8 cellular contexts compared by ENCODE assay signal in genomic region chr11:110447897-110448522, GRCh38. TPM values are rescaled to one million over a fixed set of nuclear protein-coding genes. Genes with fewer than 3 reads are reported as not detected.
A peak's percentile ranks its signal among the peaks of the same experiment; 100 is the strongest.
DNase-seq lines count a peak whose midpoint lies in the region; ATAC-seq and TF ChIP-seq lines count a peak whose summit lies in the region.

No MANE protein-coding gene starts in this region.

- H3K79me2 ChIP-seq in mammary epithelial cell (ENCODE audit: insufficient read depth, low read length) (peaks cover 11% of the 10 kb centered on the region), neural cell (replicated peaks; ENCODE audit: insufficient read depth, low read length) (peaks cover 6% of the 10 kb centered on the region)

- TF ChIP-seq RAD21 in IMR-90 (IDR thresholded peaks at IDR 0.05; ENCODE audit: low read length): peak; percentile 42; the same call in 1 of the 2 replicates
- TF ChIP-seq RAD21 in neural cell (conservative IDR thresholded peaks at IDR 0.05): peak; percentile 79

- DNase-seq in DMS79 (lab: John Stamatoyannopoulos, UW) (peak; percentile 34), IMR-90 (no peak), mammary epithelial cell (peak; percentile 21), left colon (no peak), retina (no peak)
- DNase-seq in activated T-cell treated with anti-CD3 and anti-CD28 coated beads, Interleukin-2, amount 50 U/mL, for 48 hours: no peak
- DNase-seq in activated T-cell treated with anti-CD3 and anti-CD28 coated beads, Interleukin-2, amount 50 U/mL, for 24 hours: no peak

- peaks cover 6% of the 10 kb centered on the region for H3K9me1 ChIP-seq in IMR-90 (ENCODE audit: insufficient read depth, low read length)

- H3K9me3 ChIP-seq in IMR-90 (ENCODE audit: control insufficient read depth, insufficient read depth, low read length) (no peaks in the 10 kb centered on the region), mammary epithelial cell (replicated peaks; ENCODE audit: insufficient read depth, low read length) (no peaks in the 10 kb centered on the region), neural cell (ENCODE audit: low read length) (no peaks in the 10 kb centered on the region)

- intact Hi-C loops in IMR-90 (cut with micrococcal nuclease): no loop called here
- intact Hi-C loops in mammary epithelial cell (cut with micrococcal nuclease): loop anchor here (1.0 kb wide), 1 partner anchor 782 kb away; no protein-coding TSS in a partner anchor
- intact Hi-C loops in left colon (cut with DNase I, micrococcal nuclease): no loop called here

- H3K36me3 ChIP-seq in IMR-90 (ENCODE audit: control insufficient read depth, insufficient read depth, low read length): peaks cover 1% of the 10 kb centered on the region; the same call in 1 of the 2 replicates
- peaks cover 4% of the 10 kb centered on the region for H3K36me3 ChIP-seq in mammary epithelial cell (ENCODE audit: insufficient read depth, low read length)
- no peaks in the 10 kb centered on the region for H3K36me3 ChIP-seq in neural cell (ENCODE audit: insufficient read depth, low read length)

- no peak overlapping the region for H3K14ac ChIP-seq in IMR-90 (replicated peaks; ENCODE audit: low read depth, low read length)

- no peak overlapping the region for H2AFZ ChIP-seq in IMR-90 (replicated peaks; ENCODE audit: low read length, poor library complexity)
- H2AFZ ChIP-seq in mammary epithelial cell (ENCODE audit: low read depth, low read length): no peak overlapping the region
- H2AFZ ChIP-seq in neural cell (ENCODE audit: low read depth, low read length): no peak overlapping the region

- H3K36me3 Mint-ChIP-seq in activated T-cell treated with anti-CD3 and anti-CD28 coated beads, Interleukin-2, amount 50 U/mL, for 24 hours (ENCODE audit: low read depth): peaks cover 51% of the 10 kb centered on the region

- TF ChIP-seq POLR2A in IMR-90 (IDR thresholded peaks at IDR 0.05; ENCODE audit: low read depth, low read length): no peak

- ATAC-seq in IMR-90 (ENCODE audit: low read depth): no peak
- ATAC-seq in left colon: no peak

- CTCF ChIA-PET in IMR-90 (lab: Yijun Ruan, JAX) (no interaction called here), mammary epithelial cell (lab: Charles Lee; ENCODE audit: low non-redundant PET) (no interaction called here)

- no peak overlapping the region for H3K23ac ChIP-seq in IMR-90 (ENCODE audit: low read depth, low read length)

- no peak overlapping the region for H3K4ac ChIP-seq in IMR-90 (ENCODE audit: low read depth, low read length)

- H3K27ac ChIP-seq in IMR-90 (ENCODE audit: insufficient read depth, low read length) (no peak overlapping the region), mammary epithelial cell (ENCODE audit: insufficient read depth, low read depth, low read length) (no peak overlapping the region), neural cell (ENCODE audit: low read length) (no peak overlapping the region)

- H3K56ac ChIP-seq in IMR-90 (ENCODE audit: extremely low read depth, insufficient read depth, low read length): no peak overlapping the region

- H3K27me3 Mint-ChIP-seq in activated T-cell treated with anti-CD3 and anti-CD28 coated beads, Interleukin-2, amount 50 U/mL, for 24 hours: no peaks in the 10 kb centered on the region

- in situ Hi-C loops in IMR-90 (cut with MboI; ENCODE audit: low sequenced_read_pairs) (no loop called here), mammary epithelial cell (cut with MboI; ENCODE audit: low sequenced_read_pairs in 2 of 2) (loop anchor here (5.0 to 10.0 kb wide), 2 partner anchors 784 to 787 kb away; no protein-coding TSS in a partner anchor)

- no peak overlapping the region for H2AK5ac ChIP-seq in IMR-90 (ENCODE audit: low read depth, low read length)

- H3K27me3 ChIP-seq in IMR-90 (ENCODE audit: control insufficient read depth, insufficient read depth, low read length) (no peaks in the 10 kb centered on the region), mammary epithelial cell (ENCODE audit: insufficient read depth, low read length) (no peaks in the 10 kb centered on the region), neural cell (ENCODE audit: insufficient read depth, low read depth, low read length) (no peaks in the 10 kb centered on the region)

- H3K4me2 ChIP-seq in IMR-90 (ENCODE audit: low read depth, low read length): no peak overlapping the region
- H3K4me2 ChIP-seq in mammary epithelial cell (ENCODE audit: insufficient read depth, low read depth, low read length): no peak overlapping the region
- no peak overlapping the region for H3K4me2 ChIP-seq in neural cell (ENCODE audit: low read length)

- H3K4me3 Mint-ChIP-seq in activated T-cell treated with anti-CD3 and anti-CD28 coated beads, Interleukin-2, amount 50 U/mL, for 24 hours: no peak overlapping the region

- H2BK120ac ChIP-seq in IMR-90 (ENCODE audit: low read depth, low read length): no peak overlapping the region

- dilution Hi-C loops in IMR-90 (cut with HindIII; ENCODE audit: low sequenced_read_pairs, unreplicated experiment) (no loop called here), mammary epithelial cell (cut with HindIII; ENCODE audit: low sequenced_read_pairs) (no loop called here)

- H4K8ac ChIP-seq in IMR-90 (ENCODE audit: low read depth in 2 of 2, low read length in 2 of 2): no peak overlapping the region

- peaks cover 0 to 30% of the 10 kb centered on the region in 2 experiments; a peak in 3 of 4 replicates for H3K79me1 ChIP-seq in IMR-90 (ENCODE audit: low read depth in 1 of 2, low read length in 2 of 2)

- no peak overlapping the region for H4K91ac ChIP-seq in IMR-90 (ENCODE audit: insufficient read depth, low read depth, low read length)

- no peak overlapping the region for H3K18ac ChIP-seq in IMR-90 (ENCODE audit: low read depth, low read length)

- no peak overlapping the region for H2BK5ac ChIP-seq in IMR-90 (ENCODE audit: low read depth, low read length, poor library complexity, severe bottlenecking)

- no peak overlapping the region for H2BK15ac ChIP-seq in IMR-90 (ENCODE audit: low read depth, low read length)

- H3K9ac ChIP-seq in IMR-90 (ENCODE audit: low read depth, low read length): no peak overlapping the region
- H3K9ac ChIP-seq in mammary epithelial cell (ENCODE audit: insufficient read depth, low read length): no peak overlapping the region
- no peak overlapping the region for H3K9ac ChIP-seq in neural cell (ENCODE audit: low read length)

- H4K20me1 ChIP-seq in IMR-90 (ENCODE audit: insufficient read depth, low read length): peaks cover 3% of the 10 kb centered on the region; the same call in 1 of the 2 replicates
- H4K20me1 ChIP-seq in mammary epithelial cell (ENCODE audit: insufficient read depth, low read length): no peaks in the 10 kb centered on the region
- H4K20me1 ChIP-seq in neural cell (ENCODE audit: insufficient read depth): no peaks in the 10 kb centered on the region

- no peak for TF ChIP-seq EP300 in neural cell (conservative IDR thresholded peaks at IDR 0.05; ENCODE audit: poor library complexity, severe bottlenecking)

- no peak overlapping the region for H2BK20ac ChIP-seq in IMR-90 (ENCODE audit: low read depth, low read length)

- peaks cover 29% of the 10 kb centered on the region for H3K4me1 Mint-ChIP-seq in activated T-cell treated with anti-CD3 and anti-CD28 coated beads, Interleukin-2, amount 50 U/mL, for 24 hours (ENCODE audit: low read depth)

- WGBS in IMR-90 (ENCODE audit: extremely low coverage in 2 of 2, insufficient read length in 1 of 2), 2 experiments: no CpG with 5 or more reads among the region's 5 CpGs
- 25% methylated on average over 5 of the region's 5 CpGs for WGBS in mammary epithelial cell (ENCODE audit: low coverage, missing lambda C conversion rate)

- no peaks in the 10 kb centered on the region for H3K9me3 Mint-ChIP-seq in activated T-cell treated with anti-CD3 and anti-CD28 coated beads, Interleukin-2, amount 50 U/mL, for 24 hours

- POLR2A ChIA-PET in IMR-90 (lab: Charles Lee; ENCODE audit: unreplicated experiment): no interaction called here

- peak; percentile 32 for TF ChIP-seq CTCF in IMR-90 (conservative IDR thresholded peaks at IDR 0.05; ENCODE audit: low read depth, low read length)
- peak; percentile 57 to 60 for TF ChIP-seq CTCF in mammary epithelial cell (conservative IDR thresholded peaks at IDR 0.05 in 1 of 2, IDR thresholded peaks at IDR 0.05 in 1 of 2; ENCODE audit: extremely low read depth in 1 of 2, insufficient read depth in 1 of 2, low read depth in 1 of 2, low read length in 2 of 2)
- TF ChIP-seq CTCF in neural cell (IDR thresholded peaks at IDR 0.05; ENCODE audit: poor library complexity, severe bottlenecking): peak; percentile 73

- no peaks in the 10 kb centered on the region for H3K9me2 ChIP-seq in neural cell (ENCODE audit: insufficient read depth, low read length)

- H4K5ac ChIP-seq in IMR-90 (ENCODE audit: low read depth, low read length): no peak overlapping the region

- no peak overlapping the region for H3K27ac Mint-ChIP-seq in activated T-cell treated with anti-CD3 and anti-CD28 coated beads, Interleukin-2, amount 50 U/mL, for 24 hours

- H3K4me3 ChIP-seq in IMR-90 (ENCODE audit: insufficient read depth, low read depth, low read length) (no peak overlapping the region), mammary epithelial cell (replicated peaks in 1 of 3; ENCODE audit: insufficient read depth in 1 of 3, low read depth in 2 of 3, low read length in 3 of 3) (no peak overlapping the region), neural cell (ENCODE audit: low read length) (no peak overlapping the region)

- no peaks in the 10 kb centered on the region for H3F3A ChIP-seq in neural cell (ENCODE audit: insufficient read depth, low read length, poor library complexity, severe bottlenecking)

- no peaks in the 10 kb centered on the region for H3K4me1 ChIP-seq in IMR-90 (ENCODE audit: control insufficient read depth, insufficient read depth, low read length)
- H3K4me1 ChIP-seq in mammary epithelial cell (ENCODE audit: insufficient read depth, low read length): no peaks in the 10 kb centered on the region

- H2AK9ac ChIP-seq in IMR-90 (replicated peaks; ENCODE audit: low read depth, low read length, poor library complexity): no peak overlapping the region

- BruUV-seq in IMR-90 (replicated peaks; lab: Mats Ljungman, UMichigan) (no TSS peak), mammary epithelial cell (replicated peaks; lab: Mats Ljungman, UMichigan) (no TSS peak)

TF ChIP-seq in IMR-90, 13 proteins besides CTCF, POLR2A, EP300 and RAD21:
- TF ChIP-seq CEBPB (IDR thresholded peaks at IDR 0.05; ENCODE audit: low read depth, low read length) (peak; percentile 43; the same call in 1 of the 2 replicates), MAZ (IDR thresholded peaks at IDR 0.05; ENCODE audit: borderline replicate concordance, low read depth, low read length) (no peak)

TF ChIP-seq in neural cell, 6 proteins besides CTCF, POLR2A, EP300 and RAD21 (continues in another document):
- no peak for TF ChIP-seq MXI1 (conservative IDR thresholded peaks at IDR 0.05; ENCODE audit: poor library complexity, severe bottlenecking)

RNA-seq across cellular contexts. Expression of gene FDX1, which starts 18.3 kb away (rescaled TPM):
- total RNA-seq in IMR-90 (2012; rRNA removed) (4.3 and 10.6 TPM in 2 replicates), mammary epithelial cell (10 to 100 TPM in 1 of 2 donors, 1 to 10 TPM in 1; 8.0 to 13.3 TPM), left colon (10 to 100 TPM; 22.6 to 24.0 TPM)
- polyA plus RNA-seq in IMR-90 (2012; rRNA removed) (4.8 and 5.1 TPM in 2 replicates), mammary epithelial cell (6.8 TPM), neural cell (13.9 and 14.3 TPM in 2 replicates)
- polyA plus RNA-seq in IMR-90 (2012; cell fraction: cytosol; rRNA removed): 2.9 and 5.3 TPM in 2 replicates
- 2.0 and 2.1 TPM in 2 replicates for polyA plus RNA-seq in IMR-90 (2012; cell fraction: nucleus; rRNA removed; ENCODE audit: low replicate concordance)
- polyA minus RNA-seq in mammary epithelial cell (0.26 TPM), neural cell (14.1 and 15.0 TPM in 2 replicates)

Comparison
In these comparisons a context has a peak if more than half of its experiments do, and no peak if none do; other contexts are left out.
1. DNase-seq: peak in DMS79 (single experiment) and mammary epithelial cell (single experiment); none in IMR-90 (single experiment), activated T-cell treated with anti-CD3 and anti-CD28 coated beads, Interleukin-2, amount 50 U/mL, for 48 hours (0 of 2), left colon (0 of 2), retina (single experiment) and activated T-cell treated with anti-CD3 and anti-CD28 coated beads, Interleukin-2, amount 50 U/mL, for 24 hours (single experiment).
2. Peak in every context shown above with its lines, with median percentiles within 50 percentile points of each other: CTCF ChIP-seq.